Comparison of ENCODE assay signal across 17 cellular contexts in the genomic region with DNA sequence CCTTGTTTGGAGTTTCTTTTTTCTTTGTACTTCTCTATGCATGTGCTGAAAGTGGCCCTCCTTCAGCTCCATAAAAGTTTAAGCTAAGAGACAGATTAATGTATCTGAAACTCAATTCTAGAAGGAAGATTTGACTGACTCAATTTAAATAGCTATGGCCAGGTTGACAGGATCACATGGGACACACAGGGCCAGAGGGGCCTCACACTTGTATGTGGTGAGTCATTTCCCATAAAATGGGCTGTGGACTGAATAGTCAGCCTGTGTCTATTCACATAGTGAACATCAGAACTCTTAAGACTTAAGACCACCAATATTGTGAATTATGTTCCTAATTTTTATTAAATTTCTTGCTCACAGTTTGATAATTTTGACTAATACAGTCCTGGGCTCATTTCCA. TPM values are rescaled to one million over a fixed set of nuclear protein-coding genes. Genes with fewer than 3 reads are reported as not detected.
DNase-seq lines count a peak whose midpoint lies in the region; ATAC-seq, FAIRE-seq and TF ChIP-seq lines count a peak whose summit lies in the region.
"Had no signal": no experiment of that assay in that cellular context is flagged by ENCODE, and none has a peak within 500 bp of the region (broad histone marks: within the 10 kb centered on the region; RNA-seq: fewer than 3 reads in every experiment).

No MANE protein-coding gene starts in this region.

- no peak for ATAC-seq in HG02870 (IDR thresholded peaks at IDR 0.05; ENCODE audit: unreplicated experiment)
- ATAC-seq: lower lobe of right lung; naive thymus-derived CD8-positive, alpha-beta T cell; psoas muscle; upper lobe of right lung had no signal

- H3K4me3 ChIP-seq in hepatocyte, result no peak overlapping the region
- H3K4me3 ChIP-seq: lower lobe of right lung, psoas muscle, upper lobe of right lung had no signal

- TF ChIP-seq CTCF in hepatocyte (IDR thresholded peaks at IDR 0.05; ENCODE audit: poor library complexity), result no peak

- FAIRE-seq in HTR-8/SVneo (lab: Jason Lieb, UNC), result no peak

- no peaks in the 10 kb centered on the region for H3K79me2 ChIP-seq in hepatocyte

- no peaks in the 10 kb centered on the region for H3K27me3 ChIP-seq in hepatocyte
- H3K27me3 ChIP-seq: upper lobe of right lung had no signal

- no peaks in the 10 kb centered on the region for H3K9me2 ChIP-seq in hepatocyte (replicated peaks; ENCODE audit: insufficient read depth)

- H3K9me3 ChIP-seq in hepatocyte (ENCODE audit: low read depth), result no peaks in the 10 kb centered on the region
- H3K9me3 ChIP-seq: lower lobe of right lung, psoas muscle, upper lobe of right lung had no signal

- no peaks in the 10 kb centered on the region for H3K36me3 ChIP-seq in hepatocyte (replicated peaks; ENCODE audit: insufficient read depth, low read depth)
- H3K36me3 ChIP-seq: lower lobe of right lung, upper lobe of right lung had no signal

- H3K4me1 ChIP-seq in hepatocyte (ENCODE audit: insufficient read depth), result no peaks in the 10 kb centered on the region
- H3K4me1 ChIP-seq: lower lobe of right lung, psoas muscle, upper lobe of right lung had no signal

- H4K20me1 ChIP-seq in hepatocyte (ENCODE audit: insufficient read depth, poor library complexity, severe bottlenecking), result no peaks in the 10 kb centered on the region

- H3K27ac ChIP-seq in hepatocyte, result no peak overlapping the region
- H3K27ac ChIP-seq: lower lobe of right lung, psoas muscle, upper lobe of right lung had no signal

- DNase-seq in COLO829 (ENCODE audit: low spot score) (peak; percentile 70), HTR-8/SVneo (ENCODE audit: insufficient read length, low spot score) (peak; percentile 13), astrocyte of the hippocampus (ENCODE audit: low read depth, low spot score) (peak; percentile 15), hepatocyte (ENCODE audit: low spot score) (peak; percentile 16), NCI-H2227 (lab: John Stamatoyannopoulos, UW; ENCODE audit: unreplicated experiment) (no peak), NCI-H446 treated with DMSO at 0.1 percent for 48 hours (lab: John Stamatoyannopoulos, UW) (no peak), kidney glomerular epithelial cell (lab: John Stamatoyannopoulos, UW) (no peak)
- DNase-seq: activated CD4-positive, alpha-beta T cell treated with anti-CD3 and anti-CD28 coated beads, Interleukin-2, amount 50 U/mL, for 4 hours; activated T-cell treated with anti-CD3 and anti-CD28 coated beads, Interleukin-2, amount 50 U/mL, for 1 hour; DMS79; lower lobe of right lung; naive thymus-derived CD8-positive, alpha-beta T cell; NCI-H1930; NCI-H526; psoas muscle; upper lobe of right lung had no signal

- H2AFZ ChIP-seq in hepatocyte, result no peak overlapping the region

- H3K4me2 ChIP-seq in hepatocyte, result no peak overlapping the region

RNA-seq across cellular contexts. Expression of gene DEPDC1, which starts 45.7 kb away (rescaled TPM):
- total RNA-seq in hepatocyte, result 4.0 and 5.0 TPM in 2 replicates
- 2.1 and 2.9 TPM in 2 replicates for polyA plus RNA-seq in hepatocyte
- total RNA-seq: naive thymus-derived CD8-positive, alpha-beta T cell had no signal
- polyA plus RNA-seq: naive thymus-derived CD8-positive, alpha-beta T cell had no signal

Comparison
In these comparisons a context has a peak if more than half of its experiments do, and no peak if none do; other contexts are left out.
1. DNase-seq: peak in COLO829 (single experiment), HTR-8/SVneo (single experiment), astrocyte of the hippocampus (single experiment) and hepatocyte (single experiment); none in NCI-H2227 (single experiment), NCI-H446 treated with DMSO at 0.1 percent for 48 hours (single experiment) and kidney glomerular epithelial cell (single experiment).